In the genomic region with DNA sequence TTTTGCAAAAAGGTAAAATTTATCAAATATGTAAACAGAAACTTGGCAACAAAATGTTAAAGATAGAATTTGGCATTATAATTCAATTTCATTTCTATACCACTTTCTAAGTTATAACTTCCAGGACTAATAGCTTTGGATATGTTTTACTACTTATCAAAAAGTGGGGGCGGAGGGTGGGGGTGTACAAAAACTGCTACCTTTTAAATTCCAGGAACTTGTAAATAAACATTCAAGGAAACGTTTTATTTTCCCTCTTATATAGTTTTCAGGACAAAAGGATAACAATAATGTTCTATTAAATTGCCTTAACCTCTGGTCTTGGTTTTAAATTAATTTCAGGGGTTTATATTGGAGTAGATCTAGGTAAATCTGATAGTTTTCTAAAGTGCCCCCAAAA, we compare ENCODE assay signal across 1 cellular context.
TF ChIP-seq lines count a peak whose summit lies in the region.

No MANE protein-coding gene starts in this region.

TF ChIP-seq in IMR-90, 13 proteins besides CTCF, POLR2A, EP300 and RAD21:
- TF ChIP-seq BHLHE40 (IDR thresholded peaks at IDR 0.05; ENCODE audit: low read depth, low read length), result no peak
- no peak for TF ChIP-seq MAZ (IDR thresholded peaks at IDR 0.05; ENCODE audit: borderline replicate concordance, low read depth, low read length)
- TF ChIP-seq, protein P1, sequence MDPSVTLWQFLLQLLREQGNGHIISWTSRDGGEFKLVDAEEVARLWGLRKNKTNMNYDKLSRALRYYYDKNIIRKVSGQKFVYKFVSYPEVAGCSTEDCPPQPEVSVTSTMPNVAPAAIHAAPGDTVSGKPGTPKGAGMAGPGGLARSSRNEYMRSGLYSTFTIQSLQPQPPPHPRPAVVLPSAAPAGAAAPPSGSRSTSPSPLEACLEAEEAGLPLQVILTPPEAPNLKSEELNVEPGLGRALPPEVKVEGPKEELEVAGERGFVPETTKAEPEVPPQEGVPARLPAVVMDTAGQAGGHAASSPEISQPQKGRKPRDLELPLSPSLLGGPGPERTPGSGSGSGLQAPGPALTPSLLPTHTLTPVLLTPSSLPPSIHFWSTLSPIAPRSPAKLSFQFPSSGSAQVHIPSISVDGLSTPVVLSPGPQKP (IDR thresholded peaks at IDR 0.05; ENCODE audit: borderline replicate concordance, low read depth, low read length), result no peak
- TF ChIP-seq CHD1 (IDR thresholded peaks at IDR 0.05; ENCODE audit: low read depth, low read length), result no peak
